Comparison of ENCODE assay signal across 12 cellular contexts in genomic region chr1:225474439-225474985, GRCh38. TPM values are rescaled to one million over a fixed set of nuclear protein-coding genes. Genes with fewer than 3 reads are reported as not detected.
DNase-seq lines count a peak whose midpoint lies in the region; ATAC-seq and TF ChIP-seq lines count a peak whose summit lies in the region.
"Had no signal": no experiment of that assay in that cellular context is flagged by ENCODE, and none has a peak within 500 bp of the region (broad histone marks: within the 10 kb centered on the region; RNA-seq: fewer than 3 reads in every experiment).

No MANE protein-coding gene starts in this region.

- ATAC-seq in HG02678 (IDR thresholded peaks at IDR 0.05; ENCODE audit: unreplicated experiment): peak; percentile 17

- no peaks in the 10 kb centered on the region for H3K36me3 ChIP-seq in colonic mucosa
- H3K36me3 ChIP-seq: breast epithelium, MG63, SJCRH30, spleen had no signal

- H3K27ac ChIP-seq in C4-2B (peak overlapping the region; percentile 35), colonic mucosa (no peak overlapping the region)
- H3K27ac ChIP-seq: breast epithelium, SJCRH30, spleen had no signal

- peak overlapping the region in 1 of 2 donors; percentile 30 for H3K9ac ChIP-seq in colonic mucosa (ENCODE audit: low read depth in 2 of 2, low read length in 2 of 2)

- TF ChIP-seq CTCF in C4-2B (conservative IDR thresholded peaks at IDR 0.05) (no peak; the same call in 1 of the 2 replicates), colonic mucosa (IDR thresholded peaks at IDR 0.05) (no peak), neural crest cell (conservative IDR thresholded peaks at IDR 0.05) (no peak)

- H3K4me3 ChIP-seq in colonic mucosa: no peak overlapping the region
- H3K4me3 ChIP-seq: MG63 had no signal

- H3K36me3 Mint-ChIP-seq in neural crest cell (ENCODE audit: low read depth): no peaks in the 10 kb centered on the region

- no peaks in the 10 kb centered on the region for H3K9me3 Mint-ChIP-seq in neural crest cell

- peaks cover 18% of the 10 kb centered on the region for H3K4me1 Mint-ChIP-seq in neural crest cell

- H3K4me1 ChIP-seq in colonic mucosa: no peaks in the 10 kb centered on the region
- H3K4me1 ChIP-seq: breast epithelium had no signal

- H3K9me3 ChIP-seq in colonic mucosa: no peaks in the 10 kb centered on the region
- H3K9me3 ChIP-seq: breast epithelium, MG63, SJCRH30, spleen had no signal

- intact Hi-C loops in colonic mucosa (cut with DNase I): loop anchor here (2.0 kb wide), 2 partner anchors 298 to 370 kb away; no protein-coding TSS in a partner anchor

- H3K27me3 Mint-ChIP-seq in neural crest cell (ENCODE audit: low read depth): no peaks in the 10 kb centered on the region

- H3K4me3 Mint-ChIP-seq in neural crest cell: no peak overlapping the region

- DNase-seq in colonic mucosa: peak; percentile 20
- DNase-seq in neural crest cell (ENCODE audit: low read depth, low spot score): no peak
- no peak for DNase-seq in NOMO-1 treated with DMSO at 0.1 percent for 48 hours (lab: John Stamatoyannopoulos, UW; ENCODE audit: unreplicated experiment)
- no peak for DNase-seq in NCI-H1092 (lab: John Stamatoyannopoulos, UW)
- DNase-seq in CD1c-positive myeloid dendritic cell (ENCODE audit: extremely low spot score): no peak
- no peak for DNase-seq in globus pallidus (ENCODE audit: low spot score)

- no peaks in the 10 kb centered on the region for H3K27me3 ChIP-seq in colonic mucosa
- H3K27me3 ChIP-seq: breast epithelium, MG63, SJCRH30, spleen had no signal

- H3K27ac Mint-ChIP-seq in neural crest cell (ENCODE audit: unreplicated experiment): peak overlapping the region; percentile 89

RNA-seq across cellular contexts. Expression of gene LBR, which starts 46.7 kb away (rescaled TPM):
- total RNA-seq in colonic mucosa: 100 to 1,000 TPM; 111 to 147 TPM
- 168 and 181 TPM in 2 replicates for total RNA-seq in neural crest cell
